ENCODE assay signal across 11 cellular contexts in genomic region chr1:230145953-230146476, GRCh38.
DNase-seq lines count a peak whose midpoint lies in the region; ATAC-seq and TF ChIP-seq lines count a peak whose summit lies in the region.
"Had no signal": no experiment of that assay in that cellular context is flagged by ENCODE, and none has a peak within 500 bp of the region (broad histone marks: within the 10 kb centered on the region; RNA-seq: fewer than 3 reads in every experiment).

No MANE protein-coding gene starts in this region.

- intact Hi-C loops in body of pancreas (cut with DNase I), result no loop called here

- H3K4me3 Mint-ChIP-seq in stimulated activated memory B cell treated with anti-CD40 and anti-IgM and Interleukin-4, amounts not matched to agents 10 μg/mL and 1 μg/mL and 100 μg/mL, for 72 hours, result peak overlapping the region; percentile 78

- no peaks in the 10 kb centered on the region for H3K27me3 Mint-ChIP-seq in stimulated activated memory B cell treated with anti-CD40 and anti-IgM and Interleukin-4, amounts not matched to agents 10 μg/mL and 1 μg/mL and 100 μg/mL, for 72 hours

- H3K36me3 ChIP-seq in KOPT-K1 (ENCODE audit: insufficient read depth, low read length) (peaks cover 15% of the 10 kb centered on the region), body of pancreas (replicated peaks in 1 of 2; ENCODE audit: insufficient read depth in 1 of 2, low read depth in 2 of 2) (no peaks in the 10 kb centered on the region)

- H3K27ac Mint-ChIP-seq in stimulated activated memory B cell treated with anti-CD40 and anti-IgM and Interleukin-4, amounts not matched to agents 10 μg/mL and 1 μg/mL and 100 μg/mL, for 72 hours, result peak overlapping the region; percentile 99

- ATAC-seq in body of pancreas, result no peak
- ATAC-seq in stimulated activated memory B cell treated with anti-CD40 and anti-IgM and Interleukin-4, amounts not matched to agents 10 μg/mL and 1 μg/mL and 100 μg/mL, for 72 hours, result peak; percentile 66

- H3K9me3 ChIP-seq in KOPT-K1 (ENCODE audit: insufficient read depth, low read length, poor library complexity, severe bottlenecking), result no peaks in the 10 kb centered on the region
- no peaks in the 10 kb centered on the region for H3K9me3 ChIP-seq in body of pancreas
- H3K9me3 ChIP-seq: MG63 had no signal

- H3K4me3 ChIP-seq in body of pancreas, result no peak overlapping the region
- H3K4me3 ChIP-seq: MG63 had no signal

- no peak for TF ChIP-seq CTCF in body of pancreas (IDR thresholded peaks at IDR 0.05)

- 37 to 49% methylated on average over 7 of the region's 7 CpGs for WGBS in body of pancreas, 2 donors

- TF ChIP-seq POLR2A in body of pancreas (IDR thresholded peaks at IDR 0.05), result peak in 1 of 3 donors; percentile 28

- DNase-seq in SIG-M5 treated with dmso at 0.1 percent for 504 hours (lab: John Stamatoyannopoulos, UW; ENCODE audit: unreplicated experiment) (peak; percentile 81), SIG-M5 (lab: John Stamatoyannopoulos, UW) (no peak), body of pancreas (no peak), NCI-H2196 treated with DMSO at 0.1 percent for 48 hours (lab: John Stamatoyannopoulos, UW; ENCODE audit: unreplicated experiment) (no peak), HK-2 (ENCODE audit: unreplicated experiment) (no peak), DMS 273 treated with DMSO at 0.1 percent for 48 hours (lab: John Stamatoyannopoulos, UW) (no peak)
- DNase-seq: 8988T; activated CD8-positive, alpha-beta memory T cell treated with anti-CD3 and anti-CD28 coated beads, Interleukin-2, amount 50 U/mL, for 4 hours; MG63 had no signal

- no peaks in the 10 kb centered on the region for H3K9me3 Mint-ChIP-seq in stimulated activated memory B cell treated with anti-CD40 and anti-IgM and Interleukin-4, amounts not matched to agents 10 μg/mL and 1 μg/mL and 100 μg/mL, for 72 hours

- H3K4me1 ChIP-seq in body of pancreas, result peaks cover 88% of the 10 kb centered on the region

- no peaks in the 10 kb centered on the region for H3K27me3 ChIP-seq in body of pancreas
- H3K27me3 ChIP-seq: MG63 had no signal

- H3K36me3 Mint-ChIP-seq in stimulated activated memory B cell treated with anti-CD40 and anti-IgM and Interleukin-4, amounts not matched to agents 10 μg/mL and 1 μg/mL and 100 μg/mL, for 72 hours, result peaks cover 10% of the 10 kb centered on the region

- peak overlapping the region; percentile 78 for H3K27ac ChIP-seq in KOPT-K1 (ENCODE audit: low read depth, low read length, poor library complexity, severe bottlenecking)
- H3K27ac ChIP-seq in body of pancreas, result peak overlapping the region in 3 of 4 donors; percentile 42 to 59 (median 53)

- peaks cover 82% of the 10 kb centered on the region for H3K4me1 Mint-ChIP-seq in stimulated activated memory B cell treated with anti-CD40 and anti-IgM and Interleukin-4, amounts not matched to agents 10 μg/mL and 1 μg/mL and 100 μg/mL, for 72 hours
